Comparison of ENCODE assay signal across 8 cellular contexts in the genomic region with DNA sequence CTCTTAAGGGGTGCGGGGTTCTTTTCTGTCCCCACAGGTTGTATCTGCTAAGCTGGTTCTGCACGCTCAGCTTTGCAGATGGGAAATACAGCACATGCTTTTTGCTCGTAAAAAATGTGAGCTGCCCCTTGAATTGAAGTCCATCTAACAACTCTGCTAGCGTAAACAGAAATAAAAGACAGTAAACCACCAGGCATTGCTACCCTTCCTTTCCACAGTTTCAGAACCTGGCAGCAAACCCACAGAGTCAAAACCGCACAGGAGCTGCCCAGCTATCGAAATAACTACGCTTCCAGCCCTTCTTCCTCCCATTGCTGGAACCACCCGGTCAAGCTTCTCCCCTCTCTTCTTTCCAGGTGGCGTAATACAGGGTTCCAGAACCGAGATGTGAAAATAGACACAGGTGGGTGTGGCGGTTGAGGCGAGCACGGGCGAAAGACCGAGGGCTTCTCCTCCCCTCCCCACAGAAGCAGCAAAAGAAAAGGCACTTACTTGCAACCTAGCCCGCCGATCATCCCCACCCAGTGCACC. TPM values are rescaled to one million over a fixed set of nuclear protein-coding genes. Genes with fewer than 3 reads are reported as not detected.
A peak's percentile ranks its signal among the peaks of the same experiment; 100 is the strongest.
DNase-seq lines count a peak whose midpoint lies in the region; ATAC-seq lines count a peak whose summit lies in the region.

No MANE protein-coding gene starts in this region.

- H3K36me3 Mint-ChIP-seq in dendritic cell treated with granulocyte-macrophage colony-stimulating factor and Interleukin-4, amounts not matched to agents 40 ng/mL and 50 ng/mL, for 4 days (ENCODE audit: low read depth), result peaks cover 17% of the 10 kb centered on the region

- peaks cover 24% of the 10 kb centered on the region for H3K4me1 Mint-ChIP-seq in dendritic cell treated with granulocyte-macrophage colony-stimulating factor and Interleukin-4, amounts not matched to agents 40 ng/mL and 50 ng/mL, for 4 days (ENCODE audit: low read depth)

- peak overlapping the region; percentile 82 for H3K4me3 Mint-ChIP-seq in dendritic cell treated with granulocyte-macrophage colony-stimulating factor and Interleukin-4, amounts not matched to agents 40 ng/mL and 50 ng/mL, for 4 days

- H3K27me3 Mint-ChIP-seq in dendritic cell treated with granulocyte-macrophage colony-stimulating factor and Interleukin-4, amounts not matched to agents 40 ng/mL and 50 ng/mL, for 4 days, result peaks cover 20% of the 10 kb centered on the region

- ATAC-seq in GM18868 (IDR thresholded peaks at IDR 0.05; ENCODE audit: unreplicated experiment), result peak; percentile 10
- ATAC-seq in GM21390 (IDR thresholded peaks at IDR 0.05; ENCODE audit: unreplicated experiment), result no peak

- intact Hi-C loops in dendritic cell treated with granulocyte-macrophage colony-stimulating factor and Interleukin-4, amounts not matched to agents 40 ng/mL and 50 ng/mL, for 4 days (cut with micrococcal nuclease), result no loop called here

- no peaks in the 10 kb centered on the region for H3K9me3 Mint-ChIP-seq in dendritic cell treated with granulocyte-macrophage colony-stimulating factor and Interleukin-4, amounts not matched to agents 40 ng/mL and 50 ng/mL, for 4 days

- peak overlapping the region; percentile 77 for H3K27ac Mint-ChIP-seq in dendritic cell treated with granulocyte-macrophage colony-stimulating factor and Interleukin-4, amounts not matched to agents 40 ng/mL and 50 ng/mL, for 4 days

- DNase-seq in AG08395 (ENCODE audit: low spot score), result peak; percentile 3
- peak; percentile 69 for DNase-seq in NCI-H146 treated with DMSO at 0.1 percent for 48 hours (lab: John Stamatoyannopoulos, UW; ENCODE audit: unreplicated experiment)
- peak; percentile 14 for DNase-seq in myocyte (ENCODE audit: low read depth)
- no peak for DNase-seq in SW480 (ENCODE audit: low spot score)
- DNase-seq in NCI-H446 treated with DMSO at 0.1 percent for 48 hours (lab: John Stamatoyannopoulos, UW), result no peak

RNA-seq across cellular contexts. Expression of gene SCN9A, which starts 0.5 kb away (rescaled TPM):
- 2.8 and 2.9 TPM in 2 replicates for total RNA-seq in myocyte
- 2.3 TPM for polyA plus RNA-seq in myocyte (2012)

Comparison
In these comparisons a context has a peak if more than half of its experiments do, and no peak if none do; other contexts are left out.
1. DNase-seq: peak in AG08395 (single experiment), NCI-H146 treated with DMSO at 0.1 percent for 48 hours (single experiment) and myocyte (single experiment); none in SW480 (single experiment) and NCI-H446 treated with DMSO at 0.1 percent for 48 hours (single experiment).